In genomic region chr16:2882460-2883026, GRCh38 we compare ENCODE assay signal across 8 cellular contexts. TPM values are rescaled to one million over a fixed set of nuclear protein-coding genes. Genes with fewer than 3 reads are reported as not detected.
DNase-seq lines count a peak whose midpoint lies in the region; ATAC-seq and TF ChIP-seq lines count a peak whose summit lies in the region.

No MANE protein-coding gene starts in this region.

- no peaks in the 10 kb centered on the region for H3K79me2 ChIP-seq in mesendoderm (ENCODE audit: control insufficient read depth, insufficient read depth, low read length)

- H3K27ac ChIP-seq in endodermal cell (ENCODE audit: low read depth, low read length) (peak overlapping the region; percentile 86), mesendoderm (ENCODE audit: low read depth, low read length) (no peak overlapping the region)

- H3K4me3 ChIP-seq in endodermal cell (ENCODE audit: low read length): peak overlapping the region; percentile 91
- H3K4me3 ChIP-seq in mesendoderm (ENCODE audit: low read length): peak overlapping the region; percentile 50

- H3K27me3 Mint-ChIP-seq in activated CD8-positive, alpha-beta memory T cell treated with anti-CD3 and anti-CD28 coated beads, Interleukin-2, amount 10 ng/mL, durations not matched to agents 7 days and 5 days: no peaks in the 10 kb centered on the region
- peaks cover 17% of the 10 kb centered on the region for H3K27me3 Mint-ChIP-seq in endodermal cell (ENCODE audit: insufficient read depth)

- ATAC-seq in activated CD8-positive, alpha-beta memory T cell treated with anti-CD3 and anti-CD28 coated beads, Interleukin-2, amount 10 ng/mL, durations not matched to agents 7 days and 5 days: peak; percentile 94

- H2BK5ac ChIP-seq in mesendoderm (ENCODE audit: low read length): no peak overlapping the region

- peak overlapping the region; percentile 87 for H3K4me3 Mint-ChIP-seq in activated CD8-positive, alpha-beta memory T cell treated with anti-CD3 and anti-CD28 coated beads, Interleukin-2, amount 10 ng/mL, durations not matched to agents 7 days and 5 days
- H3K4me3 Mint-ChIP-seq in endodermal cell: peak overlapping the region; percentile 72

- peak overlapping the region; percentile 55 for H3K9ac ChIP-seq in endodermal cell (ENCODE audit: extremely low read depth, low read length, poor library complexity, severe bottlenecking)
- peak overlapping the region; percentile 63 for H3K9ac ChIP-seq in mesendoderm (ENCODE audit: low read length)

- no peak overlapping the region for H2BK120ac ChIP-seq in mesendoderm (ENCODE audit: low read depth, low read length)

- no peak overlapping the region for H4K5ac ChIP-seq in mesendoderm (ENCODE audit: low read length)

- H3K36me3 ChIP-seq in endodermal cell (ENCODE audit: control insufficient read depth, insufficient read depth, low read length) (no peaks in the 10 kb centered on the region), mesendoderm (ENCODE audit: control insufficient read depth, insufficient read depth, low read length) (no peaks in the 10 kb centered on the region)

- peak; percentile 93 for DNase-seq in CMK (ENCODE audit: low read depth)
- DNase-seq in GM20000 (ENCODE audit: low spot score): peak; percentile 97
- DNase-seq in HS-5 (ENCODE audit: low read depth): peak; percentile 94
- peak; percentile 61 for DNase-seq in NK-92 (lab: John Stamatoyannopoulos, UW; ENCODE audit: unreplicated experiment)
- peak; percentile 99 for DNase-seq in activated CD8-positive, alpha-beta memory T cell treated with anti-CD3 and anti-CD28 coated beads, Interleukin-2, amount 10 ng/mL, durations not matched to agents 7 days and 5 days
- peak; percentile 98 for DNase-seq in endodermal cell
- DNase-seq in mesendoderm: peak; percentile 99
- peak; percentile 88 for DNase-seq in stimulated activated CD8-positive, alpha-beta memory T cell treated with anti-CD3 and anti-CD28 coated beads, Interleukin-15, amount 100 ng/mL, for 1 hour (ENCODE audit: low read depth)

- H3K27me3 ChIP-seq in endodermal cell (ENCODE audit: control insufficient read depth, insufficient read depth, low read length, poor library complexity, severe bottlenecking): no peaks in the 10 kb centered on the region
- H3K27me3 ChIP-seq in mesendoderm (ENCODE audit: insufficient read depth, low read length, poor library complexity): no peaks in the 10 kb centered on the region

- H2AK5ac ChIP-seq in mesendoderm (ENCODE audit: low read length): no peak overlapping the region

- no peak overlapping the region for H2BK15ac ChIP-seq in mesendoderm (replicated peaks; ENCODE audit: low read depth)

- no peaks in the 10 kb centered on the region for H3K79me1 ChIP-seq in mesendoderm (ENCODE audit: low read length)

- peaks cover 1% of the 10 kb centered on the region for H3K36me3 Mint-ChIP-seq in activated CD8-positive, alpha-beta memory T cell treated with anti-CD3 and anti-CD28 coated beads, Interleukin-2, amount 10 ng/mL, durations not matched to agents 7 days and 5 days
- H3K36me3 Mint-ChIP-seq in endodermal cell (ENCODE audit: low read depth): no peaks in the 10 kb centered on the region

- TF ChIP-seq CTCF in GM20000 (IDR thresholded peaks at IDR 0.05; ENCODE audit: extremely low read depth, missing control alignments): no peak
- TF ChIP-seq CTCF in endodermal cell (conservative IDR thresholded peaks at IDR 0.05): no peak

- CTCF ChIA-PET in activated CD8-positive, alpha-beta memory T cell treated with anti-CD3 and anti-CD28 coated beads, Interleukin-2, amount 10 ng/mL, durations not matched to agents 7 days and 5 days (lab: Charles Lee): interaction anchor here (0.7 to 3.1 kb wide), 16 partner anchors 8 to 345 kb away, joined by 3 to 31 read pairs (median 6); partner anchors contain the start of genes FLYWCH1 and PDPK1

- H3K4me1 Mint-ChIP-seq in activated CD8-positive, alpha-beta memory T cell treated with anti-CD3 and anti-CD28 coated beads, Interleukin-2, amount 10 ng/mL, durations not matched to agents 7 days and 5 days: peaks cover 17% of the 10 kb centered on the region
- H3K4me1 Mint-ChIP-seq in endodermal cell: peaks cover 6% of the 10 kb centered on the region

- no peak overlapping the region for H3K18ac ChIP-seq in mesendoderm (ENCODE audit: low read length)

- H4K8ac ChIP-seq in mesendoderm (ENCODE audit: low read depth, low read length): no peak overlapping the region

- WGBS in endodermal cell (ENCODE audit: insufficient coverage in 1 of 2, insufficient read length in 1 of 2), 2 experiments: 0 to 1% methylated on average over 19 to 34 of the region's 34 CpGs
- no CpG with 5 or more reads among the region's 34 CpGs for WGBS in mesendoderm (ENCODE audit: extremely low coverage, insufficient coverage, low lambda C conversion rate)

- no peak overlapping the region for H3K23ac ChIP-seq in mesendoderm (ENCODE audit: low read length)

- H3K4me1 ChIP-seq in endodermal cell (ENCODE audit: control insufficient read depth, insufficient read depth, low read length) (no peaks in the 10 kb centered on the region), mesendoderm (ENCODE audit: control insufficient read depth, low read depth, low read length) (no peaks in the 10 kb centered on the region)

- H3K4me2 ChIP-seq in mesendoderm (ENCODE audit: low read length): peak overlapping the region; percentile 79

- H3K9me3 Mint-ChIP-seq in activated CD8-positive, alpha-beta memory T cell treated with anti-CD3 and anti-CD28 coated beads, Interleukin-2, amount 10 ng/mL, durations not matched to agents 7 days and 5 days (ENCODE audit: low read depth): peaks cover 4% of the 10 kb centered on the region
- peaks cover 10% of the 10 kb centered on the region for H3K9me3 Mint-ChIP-seq in endodermal cell

- H3K27ac Mint-ChIP-seq in activated CD8-positive, alpha-beta memory T cell treated with anti-CD3 and anti-CD28 coated beads, Interleukin-2, amount 10 ng/mL, durations not matched to agents 7 days and 5 days: peak overlapping the region; percentile 94
- peak overlapping the region; percentile 97 for H3K27ac Mint-ChIP-seq in endodermal cell

- no peak overlapping the region for H3K4ac ChIP-seq in mesendoderm (ENCODE audit: low read depth, low read length)

- H3K9me3 ChIP-seq in endodermal cell (ENCODE audit: control insufficient read depth, low read length): peaks cover 7% of the 10 kb centered on the region

- H3K56ac ChIP-seq in mesendoderm (ENCODE audit: low read length): peak overlapping the region; percentile 81

RNA-seq across cellular contexts. Expression of gene FLYWCH2, which starts 0.5 kb away (rescaled TPM):
- 10 to 100 TPM; 19.6 to 19.7 TPM for total RNA-seq in activated CD8-positive, alpha-beta memory T cell treated with anti-CD3 and anti-CD28 coated beads, Interleukin-2, amount 10 ng/mL, durations not matched to agents 7 days and 5 days
- 10 to 100 TPM; 30.9 to 35.5 TPM for total RNA-seq in endodermal cell
- 17.2 TPM for polyA plus RNA-seq in endodermal cell (2013, experiment 1 of 2)
- 16.3 TPM for polyA plus RNA-seq in endodermal cell (2013, experiment 2 of 2)
- polyA plus RNA-seq in mesendoderm (2013, experiment 1 of 2): 10.1 TPM
- 11.1 TPM for polyA plus RNA-seq in mesendoderm (2013, experiment 2 of 2)

RNA-seq across cellular contexts. Expression of gene PRSS22, which starts 24.6 kb away (rescaled TPM):
- not detected for total RNA-seq in activated CD8-positive, alpha-beta memory T cell treated with anti-CD3 and anti-CD28 coated beads, Interleukin-2, amount 10 ng/mL, durations not matched to agents 7 days and 5 days
- 1 to 10 TPM; 5.0 to 6.2 TPM for total RNA-seq in endodermal cell
- 0.57 TPM for polyA plus RNA-seq in endodermal cell (2013, experiment 1 of 2)
- not detected for polyA plus RNA-seq in endodermal cell (2013, experiment 2 of 2)
- 0.58 TPM for polyA plus RNA-seq in mesendoderm (2013, experiment 1 of 2)
- 0.94 TPM for polyA plus RNA-seq in mesendoderm (2013, experiment 2 of 2)

RNA-seq across cellular contexts. Expression of gene FLYWCH1, which starts 29.2 kb away (rescaled TPM):
- 10 to 100 TPM; 52.7 to 58.1 TPM for total RNA-seq in activated CD8-positive, alpha-beta memory T cell treated with anti-CD3 and anti-CD28 coated beads, Interleukin-2, amount 10 ng/mL, durations not matched to agents 7 days and 5 days
- total RNA-seq in endodermal cell: 10 to 100 TPM; 20.5 to 33.6 TPM
- 16.4 TPM for polyA plus RNA-seq in endodermal cell (2013, experiment 1 of 2)
- polyA plus RNA-seq in endodermal cell (2013, experiment 2 of 2): 17.2 TPM
- 5.1 TPM for polyA plus RNA-seq in mesendoderm (2013, experiment 1 of 2)
- 5.3 TPM for polyA plus RNA-seq in mesendoderm (2013, experiment 2 of 2)

RNA-seq across cellular contexts. Expression of gene ZG16B, which starts 52.4 kb away (rescaled TPM):
- total RNA-seq in activated CD8-positive, alpha-beta memory T cell treated with anti-CD3 and anti-CD28 coated beads, Interleukin-2, amount 10 ng/mL, durations not matched to agents 7 days and 5 days: 1 to 10 TPM; 3.6 to 7.0 TPM
- not detected for total RNA-seq in endodermal cell
- not detected for polyA plus RNA-seq in endodermal cell (2013, experiment 1 of 2)
- not detected for polyA plus RNA-seq in endodermal cell (2013, experiment 2 of 2)
- 0.27 TPM for polyA plus RNA-seq in mesendoderm (2013, experiment 1 of 2)
- 0.28 TPM for polyA plus RNA-seq in mesendoderm (2013, experiment 2 of 2)

Comparison
In these comparisons a context has a peak if more than half of its experiments do, and no peak if none do; other contexts are left out.
1. RNA of gene PRSS22, which starts 24.6 kb away (total RNA-seq): 5.0 to 6.2 TPM in endodermal cell; not detected in activated CD8-positive, alpha-beta memory T cell treated with anti-CD3 and anti-CD28 coated beads, Interleukin-2, amount 10 ng/mL, durations not matched to agents 7 days and 5 days; every median in the first group is over 4 times any median in the second.
2. Peak in every context shown above with its lines, with median percentiles within 50 percentile points of each other: DNase-seq.